ENCODE assay signal across 31 cellular contexts in genomic region chr7:106180721-106181120, GRCh38.
A peak's percentile ranks its signal among the peaks of the same experiment; 100 is the strongest.
DNase-seq lines count a peak whose midpoint lies in the region; TF ChIP-seq lines count a peak whose summit lies in the region.
"Had no signal": no experiment of that assay in that cellular context is flagged by ENCODE, and none has a peak within 500 bp of the region (broad histone marks: within the 10 kb centered on the region; RNA-seq: fewer than 3 reads in every experiment).

No MANE protein-coding gene starts in this region.

- no peak overlapping the region for H3K27ac Mint-ChIP-seq in HFFc6
- H3K27ac Mint-ChIP-seq: activated naive CD8-positive, alpha-beta T cell treated with anti-CD3 and anti-CD28 coated beads, Interleukin-2, amount 10 ng/mL, durations not matched to agents 7 days and 5 days; B cell; CD8-positive, alpha-beta T cell; progenitor cell of endocrine pancreas had no signal

- H3K4me3 Mint-ChIP-seq in HFFc6, result no peak overlapping the region
- H3K4me3 Mint-ChIP-seq: activated naive CD8-positive, alpha-beta T cell treated with anti-CD3 and anti-CD28 coated beads, Interleukin-2, amount 10 ng/mL, durations not matched to agents 7 days and 5 days; B cell; CD8-positive, alpha-beta T cell had no signal

- H3K9me3 Mint-ChIP-seq in HFFc6, result no peaks in the 10 kb centered on the region
- H3K9me3 Mint-ChIP-seq: CD8-positive, alpha-beta T cell had no signal

- peak; percentile 26 for DNase-seq in M059J (ENCODE audit: low read depth)
- DNase-seq in NCI-H748 (lab: John Stamatoyannopoulos, UW; ENCODE audit: unreplicated experiment), result peak; percentile 89
- DNase-seq in islet precursor cell, result peak; percentile 73
- DNase-seq in ecto neural progenitor cell (ENCODE audit: low spot score), result no peak
- no peak for DNase-seq in effector CD8-positive, alpha-beta T cell (lab: John Stamatoyannopoulos, UW)
- no peak for DNase-seq in foreskin fibroblast
- DNase-seq in HFFc6, result no peak
- DNase-seq: ACHN; activated CD4-positive, alpha-beta T cell treated with anti-CD3 and anti-CD28 coated beads, Interleukin-2, amount 50 U/mL, for 48 hours; activated CD4-positive, CD25-positive, alpha-beta regulatory T cell treated with anti-CD3 and anti-CD28 coated beads, Interleukin-2, amount 50 U/mL, for 72 hours; activated gamma-delta T cell treated with Interleukin-2 at 50 U/mL for 16 hours; activated naive CD8-positive, alpha-beta T cell treated with anti-CD3 and anti-CD28 coated beads, Interleukin-2, amount 10 ng/mL, durations not matched to agents 7 days and 5 days; activated T-cell treated with anti-CD3 and anti-CD28 coated beads, Interleukin-2, amount 50 U/mL, for 48 hours; aorta; CD8-positive, alpha-beta T cell; DMS 273 treated with DMSO at 0.1 percent for 48 hours; effector CD4-positive, alpha-beta T cell; GDM1; KBM-7; MG63; NCI-H1105 treated with DMSO at 0.1 percent for 48 hours; NCI-H2171; NCI-H510A treated with DMSO at 0.1 percent for 48 hours; Right ventricle myocardium superior; stimulated activated CD4-positive, alpha-beta T cell treated with anti-CD3 and anti-CD28 coated beads, Interleukin-2, amount 100 ng/mL, for 48 hours; stomach had no signal

- peaks cover 29% of the 10 kb centered on the region for H3K4me1 Mint-ChIP-seq in HFFc6 (ENCODE audit: low read depth)

- H3K27ac ChIP-seq in C4-2B, result peak overlapping the region; percentile 61; the same call in 1 of the 2 replicates
- H3K27ac ChIP-seq: epithelial cell of prostate, vagina had no signal

- H3K36me3 Mint-ChIP-seq in HFFc6 (ENCODE audit: low read depth), result no peaks in the 10 kb centered on the region
- H3K36me3 Mint-ChIP-seq: CD8-positive, alpha-beta T cell had no signal

- no peak overlapping the region for H3K4me3 ChIP-seq in foreskin fibroblast (ENCODE audit: low read depth in 1 of 2, low read length in 2 of 2)
- H3K4me3 ChIP-seq: MG63, stomach, vagina had no signal

- H3K27me3 Mint-ChIP-seq in HFFc6 (ENCODE audit: insufficient read depth), result peaks cover 9% of the 10 kb centered on the region; the same call in 1 of the 2 replicates

- TF ChIP-seq CTCF in C4-2B (conservative IDR thresholded peaks at IDR 0.05) (no peak), foreskin fibroblast (IDR thresholded peaks at IDR 0.05; ENCODE audit: low read depth, low read length) (no peak), HFFc6 (IDR thresholded peaks at IDR 0.05) (no peak)

Comparison
In these comparisons a context has a peak if more than half of its experiments do, and no peak if none do; other contexts are left out.
1. DNase-seq: peak in M059J (single experiment), NCI-H748 (single experiment) and islet precursor cell (single experiment); none in ecto neural progenitor cell (single experiment), effector CD8-positive, alpha-beta T cell (single experiment), foreskin fibroblast (0 of 2) and HFFc6 (single experiment).